ENCODE assay signal across 1 cellular context in genomic region chr6:142946181-142946923, GRCh38.
TF ChIP-seq lines count a peak whose summit lies in the region.

No MANE protein-coding gene starts in this region.

TF ChIP-seq in HepG2, 621 proteins besides CTCF, POLR2A, EP300 and RAD21 (continued from another document and continues in another):
- peak; percentile 98 for TF ChIP-seq ZNF142 (CRISPR knock-in tag; IDR thresholded peaks at IDR 0.05)
- TF ChIP-seq ZKSCAN1 (IDR thresholded peaks at IDR 0.05; ENCODE audit: low read length), result no peak
- peak; percentile 17 for TF ChIP-seq ZBTB25 (CRISPR knock-in tag; IDR thresholded peaks at IDR 0.05)
- TF ChIP-seq CBX1 (IDR thresholded peaks at IDR 0.05; ENCODE audit: low read depth), result peak; percentile 41
- TF ChIP-seq HOXA9 (CRISPR knock-in tag; IDR thresholded peaks at IDR 0.05; ENCODE audit: borderline replicate concordance), result 0 out of 2 replicates have a peak, but pooled peaks have one; percentile 10
- TF ChIP-seq ZNF567 (CRISPR knock-in tag; IDR thresholded peaks at IDR 0.05; ENCODE audit: borderline replicate concordance), result peak; percentile 96; the same call in 1 of the 2 replicates
- TF ChIP-seq SALL1 (CRISPR knock-in tag; IDR thresholded peaks at IDR 0.05), result peak; percentile 70
- peak; percentile 47; the same call in 1 of the 2 replicates for TF ChIP-seq ZFX (CRISPR knock-in tag; IDR thresholded peaks at IDR 0.05; ENCODE audit: low read depth)
- TF ChIP-seq TBP (CRISPR knock-in tag; IDR thresholded peaks at IDR 0.05), result no peak
- TF ChIP-seq HOMEZ (CRISPR knock-in tag; IDR thresholded peaks at IDR 0.05; ENCODE audit: low read depth), result peak; percentile 56; the same call in 1 of the 2 replicates
- TF ChIP-seq ELK4 (CRISPR knock-in tag; IDR thresholded peaks at IDR 0.05; ENCODE audit: borderline replicate concordance), result no peak
- no peak for TF ChIP-seq NCOR1 (IDR thresholded peaks at IDR 0.05; ENCODE audit: borderline replicate concordance, low read length)
- peak; percentile 43; the same call in 1 of the 2 replicates for TF ChIP-seq HOXA5 (CRISPR knock-in tag; IDR thresholded peaks at IDR 0.05)
- no peak for TF ChIP-seq ZNF737 (CRISPR knock-in tag; IDR thresholded peaks at IDR 0.05; ENCODE audit: borderline replicate concordance)
- peak; percentile 14; the same call in 1 of the 2 replicates for TF ChIP-seq ZBTB38 (CRISPR knock-in tag; IDR thresholded peaks at IDR 0.05)
- no peak for TF ChIP-seq YEATS2 (CRISPR knock-in tag; IDR thresholded peaks at IDR 0.05; ENCODE audit: borderline replicate concordance)
- TF ChIP-seq U2AF1 (optimal IDR thresholded peaks at IDR 0.05; ENCODE audit: low read depth, low read length), result peak; percentile 39
- peak; percentile 50; the same call in 1 of the 2 replicates for TF ChIP-seq SKIL (CRISPR knock-in tag; IDR thresholded peaks at IDR 0.05; ENCODE audit: borderline replicate concordance)
- TF ChIP-seq MAFK (conservative IDR thresholded peaks at IDR 0.05 in 1 of 2, IDR thresholded peaks at IDR 0.05 in 1 of 2; ENCODE audit: low read length in 2 of 2), result peak in 1 of 2 experiments; percentile 6; a peak in 1 of 4 replicates
- TF ChIP-seq THAP11 (CRISPR knock-in tag; IDR thresholded peaks at IDR 0.05), result peak; percentile 42; the same call in 1 of the 2 replicates
- TF ChIP-seq ZGPAT (CRISPR knock-in tag; IDR thresholded peaks at IDR 0.05), result peak; percentile 58; the same call in 1 of the 2 replicates
- peak in 1 of 2 experiments; percentile 52; a peak in 1 of 4 replicates for TF ChIP-seq KLF16 (CRISPR knock-in tag; IDR thresholded peaks at IDR 0.05)
- 0 out of 2 replicates have a peak, but pooled peaks have one; percentile 32 for TF ChIP-seq ZNF317 (CRISPR knock-in tag; IDR thresholded peaks at IDR 0.05)
- TF ChIP-seq REPIN1 (CRISPR knock-in tag; IDR thresholded peaks at IDR 0.05; ENCODE audit: borderline replicate concordance, low read depth), result no peak
- peak; percentile 78 for TF ChIP-seq DRAP1 (CRISPR knock-in tag; IDR thresholded peaks at IDR 0.05)
- TF ChIP-seq SOX13 (IDR thresholded peaks at IDR 0.05), result 0 out of 2 replicates have a peak, but pooled peaks have one; percentile 11
- TF ChIP-seq SOX13 (CRISPR knock-in tag; conservative IDR thresholded peaks at IDR 0.05 in 1 of 2, IDR thresholded peaks at IDR 0.05 in 1 of 2), result peak in 1 of 2 experiments; percentile 50; a peak in 3 of 4 replicates
- TF ChIP-seq POLR2G (IDR thresholded peaks at IDR 0.05; ENCODE audit: low read depth, low read length), result peak; percentile 57; the same call in 1 of the 2 replicates
- peak; percentile 52 for TF ChIP-seq GABPB1 (CRISPR knock-in tag; IDR thresholded peaks at IDR 0.05)
- peak; percentile 19; the same call in 1 of the 2 replicates for TF ChIP-seq POLR2AphosphoS5 (IDR thresholded peaks at IDR 0.05; ENCODE audit: low read depth, low read length)
- no peak for TF ChIP-seq ZNF326 (CRISPR knock-in tag; IDR thresholded peaks at IDR 0.05; ENCODE audit: borderline replicate concordance)
- peak; percentile 70; the same call in 1 of the 2 replicates for TF ChIP-seq HBP1 (CRISPR knock-in tag; IDR thresholded peaks at IDR 0.05; ENCODE audit: low read depth)
- no peak for TF ChIP-seq TCF12 (IDR thresholded peaks at IDR 0.05)
- TF ChIP-seq TCF12 (CRISPR knock-in tag; IDR thresholded peaks at IDR 0.05), result peak; percentile 40; the same call in 1 of the 2 replicates
- TF ChIP-seq ZNF256 (CRISPR knock-in tag; conservative IDR thresholded peaks at IDR 0.05), result no peak
- TF ChIP-seq LCORL (IDR thresholded peaks at IDR 0.05), result no peak
- peak; percentile 59; the same call in 1 of the 2 replicates for TF ChIP-seq LCORL (CRISPR knock-in tag; IDR thresholded peaks at IDR 0.05)
- 0 out of 2 replicates have a peak, but pooled peaks have one; percentile 7 for TF ChIP-seq NFKB2 (CRISPR knock-in tag; IDR thresholded peaks at IDR 0.05; ENCODE audit: borderline replicate concordance)
- TF ChIP-seq ERF (CRISPR knock-in tag; IDR thresholded peaks at IDR 0.05), result peak; percentile 68; the same call in 1 of the 2 replicates
- TF ChIP-seq ZXDC (CRISPR knock-in tag; IDR thresholded peaks at IDR 0.05), result peak; percentile 23; the same call in 1 of the 2 replicates
- TF ChIP-seq ZC3H4 (CRISPR knock-in tag; IDR thresholded peaks at IDR 0.05; ENCODE audit: borderline replicate concordance), result 0 out of 2 replicates have a peak, but pooled peaks have one; percentile 13
- peak; percentile 12; the same call in 1 of the 2 replicates for TF ChIP-seq HCFC1 (IDR thresholded peaks at IDR 0.05; ENCODE audit: low read depth, low read length)
